ENCODE assay signal across 11 cellular contexts in genomic region chr5:157388148-157388547, GRCh38.
DNase-seq lines count a peak whose midpoint lies in the region; ATAC-seq, FAIRE-seq and TF ChIP-seq lines count a peak whose summit lies in the region.
"Had no signal": no experiment of that assay in that cellular context is flagged by ENCODE, and none has a peak within 500 bp of the region (broad histone marks: within the 10 kb centered on the region; RNA-seq: fewer than 3 reads in every experiment).

No MANE protein-coding gene starts in this region.

- H3K4me1 ChIP-seq in right cardiac atrium (ENCODE audit: control insufficient read depth, insufficient read depth, low read length) (no peaks in the 10 kb centered on the region), smooth muscle cell (ENCODE audit: low read depth) (peaks cover 21% of the 10 kb centered on the region), HepG2 (ENCODE audit: insufficient read depth, low read length) (peaks cover 45% of the 10 kb centered on the region)

- peak overlapping the region; percentile 36 for H3K9ac ChIP-seq in smooth muscle cell (ENCODE audit: low read depth)
- H3K9ac ChIP-seq in HepG2 (ENCODE audit: insufficient read depth, low read depth, low read length): no peak overlapping the region

- no peak for TF ChIP-seq RAD21 in HepG2 (CRISPR knock-in tag; IDR thresholded peaks at IDR 0.05)

- TF ChIP-seq EP300 in HepG2 (IDR thresholded peaks at IDR 0.05; ENCODE audit: low read depth in 2 of 2, low read length in 2 of 2) (no peak), HepG2 (CRISPR knock-in tag; IDR thresholded peaks at IDR 0.05; ENCODE audit: borderline replicate concordance) (no peak)

- in situ Hi-C loops in HepG2 (cut with HindIII; ENCODE audit: extremely low pct_ligation_motif_present, low pct_unique_long_range_greater_than_20kb): no loop called here

- H3K36me3 ChIP-seq in smooth muscle cell (ENCODE audit: low read depth) (no peaks in the 10 kb centered on the region), HepG2 (replicated peaks in 1 of 2; ENCODE audit: control insufficient read depth in 1 of 2, insufficient read depth in 2 of 2, low read length in 2 of 2) (peaks cover 0 to 24% of the 10 kb centered on the region in 2 experiments; a peak in 2 of 5 replicates)

- H3K79me2 ChIP-seq in smooth muscle cell (ENCODE audit: low read depth) (no peaks in the 10 kb centered on the region), HepG2 (ENCODE audit: insufficient read depth, low read length) (no peaks in the 10 kb centered on the region)

- peaks cover 18% of the 10 kb centered on the region for H3F3A ChIP-seq in smooth muscle cell (ENCODE audit: low read depth)

- H3K27ac Mint-ChIP-seq in T-helper 2 cell treated with Interferon-gamma antibody and Interleukin-4, amounts not matched to agents 5 μg/mL and 100 μg/mL, for 36 hours: peak overlapping the region; percentile 55
- peak overlapping the region; percentile 71 for H3K27ac Mint-ChIP-seq in activated B cell treated with CpG ODN at 0.5 μM for 24 hours
- H3K27ac Mint-ChIP-seq: activated naive CD4-positive, alpha-beta T cell treated with anti-CD3 and anti-CD28 coated beads, Interleukin-2, amount 10 ng/mL, durations not matched to agents 7 days and 5 days had no signal

- no peak for DNase-seq in T-helper 2 cell treated with Interferon-gamma antibody and Interleukin-4, amounts not matched to agents 5 μg/mL and 100 μg/mL, for 36 hours (ENCODE audit: low spot score)
- DNase-seq in T-helper 2 cell (no peak), activated B cell treated with CpG ODN at 0.5 μM for 24 hours (no peak), right cardiac atrium (no peak), smooth muscle cell (lab: John Stamatoyannopoulos, UW; ENCODE audit: unreplicated experiment) (no peak), NCI-H1436 treated with DMSO at 0.1 percent for 48 hours (lab: John Stamatoyannopoulos, UW) (no peak), HepG2 (ENCODE audit: low spot score) (no peak), NCI-H2196 (lab: John Stamatoyannopoulos, UW; ENCODE audit: unreplicated experiment) (no peak)
- DNase-seq: activated naive CD4-positive, alpha-beta T cell treated with anti-CD3 and anti-CD28 coated beads, Interleukin-2, amount 10 ng/mL, durations not matched to agents 7 days and 5 days; NCI-H748 treated with DMSO at 0.1 percent for 48 hours had no signal

- H3K9me3 ChIP-seq in right cardiac atrium (ENCODE audit: control insufficient read depth, low read length) (no peaks in the 10 kb centered on the region), smooth muscle cell (replicated peaks; ENCODE audit: low read depth) (no peaks in the 10 kb centered on the region), HepG2 (ENCODE audit: low read length) (no peaks in the 10 kb centered on the region)

- no peak for FAIRE-seq in HepG2 (lab: Jason Lieb, UNC)
- FAIRE-seq: A204.1 had no signal

- H3K4me3 ChIP-seq in right cardiac atrium (ENCODE audit: low read length) (no peak overlapping the region), smooth muscle cell (no peak overlapping the region), HepG2 (replicated peaks in 1 of 3; ENCODE audit: insufficient read depth in 1 of 3, low read depth in 2 of 3, low read length in 3 of 3) (no peak overlapping the region)

- intact Hi-C loops in activated B cell treated with CpG ODN at 0.5 μM for 24 hours (cut with micrococcal nuclease): loop anchor here (10.0 kb wide), 1 partner anchor 87 kb away; no protein-coding TSS in a partner anchor
- intact Hi-C loops in right cardiac atrium (cut with DNase I): no loop called here
- intact Hi-C loops in HepG2 (cut with micrococcal nuclease; ENCODE audit: unreplicated experiment): no loop called here

- TF ChIP-seq POLR2A in HepG2 (IDR thresholded peaks at IDR 0.05; ENCODE audit: insufficient read depth in 1 of 2, low read depth in 2 of 2, low read length in 2 of 2): no peak

- H4K20me1 ChIP-seq in smooth muscle cell (ENCODE audit: low read depth) (no peaks in the 10 kb centered on the region), HepG2 (ENCODE audit: insufficient read depth, low read length) (no peaks in the 10 kb centered on the region)

- H2AFZ ChIP-seq in smooth muscle cell (ENCODE audit: low read depth) (no peak overlapping the region), HepG2 (ENCODE audit: low read length) (no peak overlapping the region)

- H3K36me3 Mint-ChIP-seq in T-helper 2 cell treated with Interferon-gamma antibody and Interleukin-4, amounts not matched to agents 5 μg/mL and 100 μg/mL, for 36 hours (ENCODE audit: low read depth): peaks cover 72% of the 10 kb centered on the region
- H3K36me3 Mint-ChIP-seq in activated B cell treated with CpG ODN at 0.5 μM for 24 hours (ENCODE audit: low read depth): peaks cover 96% of the 10 kb centered on the region

- TF ChIP-seq CTCF in activated B cell treated with CpG ODN at 0.5 μM for 24 hours (IDR thresholded peaks at IDR 0.05) (no peak), smooth muscle cell (IDR thresholded peaks at IDR 0.05; ENCODE audit: borderline replicate concordance, insufficient read depth, poor library complexity, severe bottlenecking) (no peak), HepG2 (CRISPR knock-in tag; IDR thresholded peaks at IDR 0.05) (no peak)

- H3K4me2 ChIP-seq in smooth muscle cell (peak overlapping the region; percentile 33), HepG2 (ENCODE audit: low read depth, low read length) (no peak overlapping the region)

- ATAC-seq in activated B cell treated with CpG ODN at 0.5 μM for 24 hours (ENCODE audit: low read depth): no peak
- no peak for ATAC-seq in right cardiac atrium
- ATAC-seq in HepG2: no peak

- no TSS peak for BruUV-seq in HepG2 (replicated peaks; lab: Mats Ljungman, UMichigan)

- POLR2A ChIA-PET in activated B cell treated with CpG ODN at 0.5 μM for 24 hours (lab: Charles Lee): no interaction called here
- POLR2A ChIA-PET in HepG2 (lab: Yijun Ruan, JAX): no interaction called here

- CTCF ChIA-PET in activated B cell treated with CpG ODN at 0.5 μM for 24 hours (lab: Charles Lee) (interaction anchor here (0.8 kb wide), 1 partner anchor 45 kb away, joined by 3 read pairs; no protein-coding TSS in a partner anchor), HepG2 (lab: Yijun Ruan, JAX; ENCODE audit: low intra/inter-chr PET ratio, low total read pairs) (no interaction called here)

- peaks cover 11% of the 10 kb centered on the region for H3K4me1 Mint-ChIP-seq in T-helper 2 cell treated with Interferon-gamma antibody and Interleukin-4, amounts not matched to agents 5 μg/mL and 100 μg/mL, for 36 hours (ENCODE audit: low read depth)
- peaks cover 7% of the 10 kb centered on the region for H3K4me1 Mint-ChIP-seq in activated B cell treated with CpG ODN at 0.5 μM for 24 hours

- peak overlapping the region; percentile 75 for H3K27ac ChIP-seq in right cardiac atrium (ENCODE audit: low read length)
- H3K27ac ChIP-seq in smooth muscle cell (ENCODE audit: low read depth): peak overlapping the region; percentile 89
- no peak overlapping the region for H3K27ac ChIP-seq in HepG2 (ENCODE audit: extremely low read length, insufficient read depth, low read length)

- H3K27me3 ChIP-seq in right cardiac atrium (ENCODE audit: control insufficient read depth, insufficient read depth) (no peaks in the 10 kb centered on the region), smooth muscle cell (ENCODE audit: low read depth) (no peaks in the 10 kb centered on the region), HepG2 (ENCODE audit: control insufficient read depth in 1 of 2, insufficient read depth in 2 of 2, low read length in 2 of 2) (no peaks in the 10 kb centered on the region)

- H3K27me3 Mint-ChIP-seq in T-helper 2 cell treated with Interferon-gamma antibody and Interleukin-4, amounts not matched to agents 5 μg/mL and 100 μg/mL, for 36 hours (ENCODE audit: low read depth): no peaks in the 10 kb centered on the region
- no peaks in the 10 kb centered on the region for H3K27me3 Mint-ChIP-seq in activated B cell treated with CpG ODN at 0.5 μM for 24 hours
- H3K27me3 Mint-ChIP-seq: activated naive CD4-positive, alpha-beta T cell treated with anti-CD3 and anti-CD28 coated beads, Interleukin-2, amount 10 ng/mL, durations not matched to agents 7 days and 5 days had no signal

- H3K4me3 Mint-ChIP-seq in T-helper 2 cell treated with Interferon-gamma antibody and Interleukin-4, amounts not matched to agents 5 μg/mL and 100 μg/mL, for 36 hours: no peak overlapping the region
- no peak overlapping the region for H3K4me3 Mint-ChIP-seq in activated B cell treated with CpG ODN at 0.5 μM for 24 hours
- H3K4me3 Mint-ChIP-seq: activated naive CD4-positive, alpha-beta T cell treated with anti-CD3 and anti-CD28 coated beads, Interleukin-2, amount 10 ng/mL, durations not matched to agents 7 days and 5 days had no signal

- H3K9me3 Mint-ChIP-seq in T-helper 2 cell treated with Interferon-gamma antibody and Interleukin-4, amounts not matched to agents 5 μg/mL and 100 μg/mL, for 36 hours: no peaks in the 10 kb centered on the region
- H3K9me3 Mint-ChIP-seq in activated B cell treated with CpG ODN at 0.5 μM for 24 hours: no peaks in the 10 kb centered on the region
- H3K9me3 Mint-ChIP-seq: activated naive CD4-positive, alpha-beta T cell treated with anti-CD3 and anti-CD28 coated beads, Interleukin-2, amount 10 ng/mL, durations not matched to agents 7 days and 5 days had no signal

TF ChIP-seq in HepG2, 621 proteins besides CTCF, POLR2A, EP300 and RAD21:
- TF ChIP-seq ZNF292 (CRISPR knock-in tag; IDR thresholded peaks at IDR 0.05; ENCODE audit: borderline replicate concordance, low read depth) (no peak), ZNF24 (IDR thresholded peaks at IDR 0.05) (no peak), SOX5 (CRISPR knock-in tag; IDR thresholded peaks at IDR 0.05; ENCODE audit: borderline replicate concordance) (no peak), SMYD3 (CRISPR knock-in tag; IDR thresholded peaks at IDR 0.05) (no peak), KAT7 (CRISPR knock-in tag; IDR thresholded peaks at IDR 0.05; ENCODE audit: borderline replicate concordance) (no peak)
TF ChIP-seq in HepG2: peak in this region for 0.
